In the genomic region with DNA sequence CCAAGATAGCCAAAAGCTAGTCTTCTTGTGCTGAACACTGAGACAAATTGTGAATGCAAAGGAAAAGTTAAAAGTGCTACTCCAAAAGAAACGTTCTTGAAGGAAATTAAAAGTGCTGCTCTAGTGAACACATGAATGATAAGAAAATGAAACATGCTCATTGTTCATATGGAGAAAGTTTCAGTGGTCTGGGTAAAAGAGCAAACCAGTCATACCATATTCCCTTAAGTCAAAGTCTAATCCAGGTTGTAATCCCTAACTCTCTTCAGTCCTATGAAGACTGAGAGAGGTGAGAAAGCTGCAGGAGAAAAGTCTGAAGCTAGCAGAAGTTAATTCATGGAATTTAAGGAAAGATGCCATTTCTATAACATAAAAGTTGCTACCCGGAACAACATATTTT, we compare ENCODE assay signal across 23 cellular contexts.
"Had no signal": no experiment of that assay in that cellular context is flagged by ENCODE, and none has a peak within 500 bp of the region (broad histone marks: within the 10 kb centered on the region; RNA-seq: fewer than 3 reads in every experiment).

No MANE protein-coding gene starts in this region.

- H3K4me1 Mint-ChIP-seq: neural progenitor cell had no signal

- H3K27ac Mint-ChIP-seq: activated CD4-positive, alpha-beta memory T cell treated with anti-CD3 and anti-CD28 coated beads for 36 hours; activated naive CD4-positive, alpha-beta T cell treated with anti-CD3 and anti-CD28 coated beads, Interleukin-2, amount 10 ng/mL, durations not matched to agents 7 days and 5 days; immature natural killer cell; naive thymus-derived CD4-positive, alpha-beta T cell; neural progenitor cell; stimulated activated naive CD8-positive, alpha-beta T cell treated with anti-CD3 and anti-CD28 coated beads, Interleukin-15, Interleukin-2, amounts not matched to agents 100 ng/mL and 50 ng/mL, for 24 hours; type B pancreatic cell had no signal

- H3K27me3 Mint-ChIP-seq: activated CD4-positive, alpha-beta memory T cell treated with anti-CD3 and anti-CD28 coated beads for 36 hours; activated CD4-positive, alpha-beta T cell treated with anti-CD3 and anti-CD28 coated beads, Interleukin-2, amount 10 ng/mL, durations not matched to agents 24 days and 14 days; activated naive CD4-positive, alpha-beta T cell treated with anti-CD3 and anti-CD28 coated beads, Interleukin-2, amount 10 ng/mL, durations not matched to agents 7 days and 5 days; naive thymus-derived CD4-positive, alpha-beta T cell; stimulated activated naive CD8-positive, alpha-beta T cell treated with anti-CD3 and anti-CD28 coated beads, Interleukin-15, Interleukin-2, amounts not matched to agents 100 ng/mL and 50 ng/mL, for 24 hours; type B pancreatic cell had no signal

- H3K4me3 Mint-ChIP-seq: activated CD4-positive, alpha-beta memory T cell treated with anti-CD3 and anti-CD28 coated beads for 36 hours; activated CD4-positive, alpha-beta T cell treated with anti-CD3 and anti-CD28 coated beads, Interleukin-2, amount 10 ng/mL, durations not matched to agents 24 days and 14 days; activated naive CD4-positive, alpha-beta T cell treated with anti-CD3 and anti-CD28 coated beads, Interleukin-2, amount 10 ng/mL, durations not matched to agents 7 days and 5 days; immature natural killer cell; naive thymus-derived CD4-positive, alpha-beta T cell; neural progenitor cell; stimulated activated naive CD8-positive, alpha-beta T cell treated with anti-CD3 and anti-CD28 coated beads, Interleukin-15, Interleukin-2, amounts not matched to agents 100 ng/mL and 50 ng/mL, for 24 hours; type B pancreatic cell had no signal

- DNase-seq: activated CD4-positive, alpha-beta memory T cell treated with anti-CD3 and anti-CD28 coated beads for 36 hours; activated CD4-positive, alpha-beta T cell treated with anti-CD3 and anti-CD28 coated beads, Interleukin-2, amount 10 ng/mL, durations not matched to agents 24 days and 14 days; activated CD8-positive, alpha-beta memory T cell treated with anti-CD3 and anti-CD28 coated beads, Interleukin-2, amount 50 U/mL, for 4 hours; activated effector memory CD4-positive, alpha-beta T cell treated with anti-CD3 and anti-CD28 coated beads, Interleukin-2, amount 50 U/mL, for 16 hours; activated naive CD4-positive, alpha-beta T cell treated with anti-CD3 and anti-CD28 coated beads, Interleukin-2, amount 10 ng/mL, durations not matched to agents 7 days and 5 days; activated T-cell treated with anti-CD3 and anti-CD28 coated beads, Interleukin-2, amount 50 U/mL, for 48 hours; central memory CD4-positive, alpha-beta T cell; head of caudate nucleus; hippocampal formation; immature natural killer cell; kidney; left colon; mammary epithelial cell; midbrain; naive thymus-derived CD4-positive, alpha-beta T cell; occipital lobe; psoas muscle; stimulated activated CD4-positive, alpha-beta T cell treated with anti-CD3 and anti-CD28 coated beads, Interleukin-2, amount 100 ng/mL, for 24 hours; substantia nigra; uterus had no signal

- ATAC-seq: left colon; naive thymus-derived CD4-positive, alpha-beta T cell; psoas muscle had no signal
